In the genomic region with DNA sequence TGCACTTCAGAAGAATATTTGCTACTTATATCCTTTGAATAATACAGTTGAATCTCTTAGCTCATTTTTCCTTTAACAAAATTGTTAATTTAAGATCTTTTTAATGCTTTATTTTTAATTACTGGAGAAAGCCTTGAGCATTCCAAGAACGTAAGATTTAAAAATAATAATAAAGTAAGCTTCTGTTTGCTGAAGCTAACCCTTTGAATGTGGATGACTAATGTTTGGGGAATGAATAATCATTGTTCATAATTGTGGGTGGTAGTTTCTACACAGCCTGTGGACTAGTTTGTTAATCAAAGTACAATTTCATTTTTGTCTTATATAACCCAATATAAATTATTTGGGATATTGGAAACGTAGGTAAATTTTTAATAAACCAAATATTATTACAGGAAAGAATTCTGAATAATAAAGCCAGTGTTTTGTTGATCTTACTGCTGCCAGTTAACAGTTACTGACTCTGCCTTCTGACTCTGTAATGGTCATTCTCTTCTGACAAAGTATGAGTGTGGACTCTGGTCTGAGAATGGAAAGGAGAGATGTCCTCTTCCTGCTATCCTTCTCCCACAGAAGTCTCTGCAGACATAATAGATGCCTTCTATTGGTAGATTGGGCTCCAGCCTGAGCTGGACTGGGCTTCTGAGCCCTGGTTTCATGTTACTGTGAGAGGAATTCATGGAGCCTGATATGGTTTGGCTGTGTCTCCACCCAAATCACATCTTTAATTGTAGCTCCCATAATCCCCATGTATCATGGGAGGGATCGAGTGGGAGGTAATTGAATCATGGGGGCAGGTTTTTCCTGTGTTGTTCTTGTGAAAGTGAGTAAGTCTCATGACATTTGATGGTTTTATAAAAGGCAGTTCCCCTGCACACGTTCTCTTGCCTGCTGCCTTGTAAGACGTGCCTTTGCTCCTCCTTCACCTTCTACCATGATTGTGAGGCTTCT, we compare ENCODE assay signal across 12 cellular contexts.
DNase-seq lines count a peak whose midpoint lies in the region; ATAC-seq and TF ChIP-seq lines count a peak whose summit lies in the region.
"Had no signal": no experiment of that assay in that cellular context is flagged by ENCODE, and none has a peak within 500 bp of the region (broad histone marks: within the 10 kb centered on the region; RNA-seq: fewer than 3 reads in every experiment).

No MANE protein-coding gene starts in this region.

- H3K4me1 ChIP-seq in PC-9 (replicated peaks; ENCODE audit: insufficient read depth): peaks cover 5% of the 10 kb centered on the region; the same call in 1 of the 2 replicates
- H3K4me1 ChIP-seq in skeletal muscle satellite cell (ENCODE audit: control insufficient read depth, insufficient read depth, low read length): peaks cover 19% of the 10 kb centered on the region

- H3K4me3 Mint-ChIP-seq in activated naive CD4-positive, alpha-beta T cell treated with anti-CD3 and anti-CD28 coated beads, Interleukin-2, amount 50 U/mL, for 24 hours: peak overlapping the region; percentile 32
- H3K4me3 Mint-ChIP-seq in stimulated activated naive B cell treated with anti-CD40 and anti-IgM and Interleukin-4, amounts not matched to agents 10 μg/mL and 1 μg/mL and 100 μg/mL, for 72 hours: no peak overlapping the region
- H3K4me3 Mint-ChIP-seq in natural killer cell: no peak overlapping the region
- H3K4me3 Mint-ChIP-seq: activated CD4-positive, alpha-beta T cell treated with anti-CD3 and anti-CD28 coated beads, Interleukin-2, amount 10 ng/mL, durations not matched to agents 7 days and 5 days; stimulated activated naive CD8-positive, alpha-beta T cell treated with anti-CD3 and anti-CD28 coated beads, Interleukin-15, amount 100 ng/mL, for 72 hours had no signal

- H3K27ac Mint-ChIP-seq in activated naive CD4-positive, alpha-beta T cell treated with anti-CD3 and anti-CD28 coated beads, Interleukin-2, amount 50 U/mL, for 24 hours: peak overlapping the region; percentile 33
- H3K27ac Mint-ChIP-seq in stimulated activated naive B cell treated with anti-CD40 and anti-IgM and Interleukin-4, amounts not matched to agents 10 μg/mL and 1 μg/mL and 100 μg/mL, for 72 hours: no peak overlapping the region
- H3K27ac Mint-ChIP-seq in natural killer cell: no peak overlapping the region
- H3K27ac Mint-ChIP-seq: activated CD4-positive, alpha-beta T cell treated with anti-CD3 and anti-CD28 coated beads, Interleukin-2, amount 10 ng/mL, durations not matched to agents 7 days and 5 days had no signal

- intact Hi-C loops in PC-9 (cut with micrococcal nuclease; ENCODE audit: unreplicated experiment) (no loop called here), natural killer cell (cut with micrococcal nuclease) (no loop called here)

- no peaks in the 10 kb centered on the region for H3K79me2 ChIP-seq in PC-9 (ENCODE audit: low read depth)

- CTCF ChIA-PET in PC-9 (lab: Charles Lee): interaction anchor here (0.6 kb wide), 1 partner anchor 1945 kb away, joined by 3 read pairs; no protein-coding TSS in a partner anchor

- H3K27me3 Mint-ChIP-seq in activated naive CD4-positive, alpha-beta T cell treated with anti-CD3 and anti-CD28 coated beads, Interleukin-2, amount 50 U/mL, for 24 hours: no peaks in the 10 kb centered on the region
- no peaks in the 10 kb centered on the region for H3K27me3 Mint-ChIP-seq in stimulated activated naive B cell treated with anti-CD40 and anti-IgM and Interleukin-4, amounts not matched to agents 10 μg/mL and 1 μg/mL and 100 μg/mL, for 72 hours
- peaks cover 0 to 5% of the 10 kb centered on the region in 2 donors for H3K27me3 Mint-ChIP-seq in natural killer cell (ENCODE audit: low read depth in 2 of 2)
- H3K27me3 Mint-ChIP-seq: activated CD4-positive, alpha-beta T cell treated with anti-CD3 and anti-CD28 coated beads, Interleukin-2, amount 10 ng/mL, durations not matched to agents 7 days and 5 days; stimulated activated naive CD8-positive, alpha-beta T cell treated with anti-CD3 and anti-CD28 coated beads, Interleukin-15, amount 100 ng/mL, for 72 hours had no signal

- TF ChIP-seq CTCF in PC-9 (conservative IDR thresholded peaks at IDR 0.05) (no peak), natural killer cell (IDR thresholded peaks at IDR 0.05) (no peak)

- no peaks in the 10 kb centered on the region for H3K27me3 ChIP-seq in PC-9 (ENCODE audit: insufficient read depth, low read depth)
- H3K27me3 ChIP-seq in skeletal muscle satellite cell (ENCODE audit: control insufficient read depth, insufficient read depth, low read length): no peaks in the 10 kb centered on the region

- H3K9me3 ChIP-seq in PC-9 (ENCODE audit: insufficient read depth, low read depth) (no peaks in the 10 kb centered on the region), skeletal muscle satellite cell (replicated peaks; ENCODE audit: low read length) (peaks cover 10% of the 10 kb centered on the region)

- POLR2A ChIA-PET in PC-9 (lab: Charles Lee; ENCODE audit: unreplicated experiment): no interaction called here

- no peak for DNase-seq in activated naive CD4-positive, alpha-beta T cell (lab: John Stamatoyannopoulos, UW)
- DNase-seq in PC-9: no peak
- peak; percentile 50 for DNase-seq in epithelial cell of prostate (ENCODE audit: low read depth, low spot score)
- DNase-seq in stimulated activated naive B cell treated with anti-CD40 and anti-IgM and Interleukin-4, amounts not matched to agents 10 μg/mL and 1 μg/mL and 100 μg/mL, for 72 hours: no peak
- DNase-seq in natural killer cell: no peak
- DNase-seq: activated CD4-positive, alpha-beta T cell treated with anti-CD3 and anti-CD28 coated beads, Interleukin-2, amount 10 ng/mL, durations not matched to agents 7 days and 5 days; NCI-H524; SIG-M5; stimulated activated naive CD8-positive, alpha-beta T cell treated with anti-CD3 and anti-CD28 coated beads, Interleukin-15, amount 100 ng/mL, for 72 hours had no signal

- no peaks in the 10 kb centered on the region for H3K9me2 ChIP-seq in PC-9 (ENCODE audit: insufficient read depth)

- no peaks in the 10 kb centered on the region for H4K20me1 ChIP-seq in PC-9 (ENCODE audit: insufficient read depth)

- BruUV-seq in PC-9 (replicated peaks; lab: Mats Ljungman, UMichigan): no TSS peak

- ATAC-seq in stimulated activated naive B cell treated with anti-CD40 and anti-IgM and Interleukin-4, amounts not matched to agents 10 μg/mL and 1 μg/mL and 100 μg/mL, for 72 hours (replicated peaks): no peak
- ATAC-seq in GM18861 (IDR thresholded peaks at IDR 0.05; ENCODE audit: unreplicated experiment) (no peak), natural killer cell (no peak)
- ATAC-seq: stimulated activated naive CD8-positive, alpha-beta T cell treated with anti-CD3 and anti-CD28 coated beads, Interleukin-15, amount 100 ng/mL, for 72 hours had no signal

- H3K36me3 ChIP-seq in PC-9 (ENCODE audit: low read depth) (no peaks in the 10 kb centered on the region), skeletal muscle satellite cell (ENCODE audit: insufficient read depth, low read length) (no peaks in the 10 kb centered on the region)

- no peak overlapping the region for H3K27ac ChIP-seq in PC-9
- H3K27ac ChIP-seq in epithelial cell of prostate: peak overlapping the region; percentile 82

- peak overlapping the region; percentile 50 for H3K9ac ChIP-seq in skeletal muscle satellite cell (ENCODE audit: low read depth, low read length)

- H3K36me3 Mint-ChIP-seq in activated naive CD4-positive, alpha-beta T cell treated with anti-CD3 and anti-CD28 coated beads, Interleukin-2, amount 50 U/mL, for 24 hours: peaks cover 4% of the 10 kb centered on the region
- peaks cover 2 to 11% of the 10 kb centered on the region in 2 donors for H3K36me3 Mint-ChIP-seq in stimulated activated naive B cell treated with anti-CD40 and anti-IgM and Interleukin-4, amounts not matched to agents 10 μg/mL and 1 μg/mL and 100 μg/mL, for 72 hours
- H3K36me3 Mint-ChIP-seq in natural killer cell: no peaks in the 10 kb centered on the region

- no peak overlapping the region for H2AFZ ChIP-seq in PC-9

- H3K4me3 ChIP-seq in PC-9 (no peak overlapping the region), skeletal muscle satellite cell (ENCODE audit: low read length) (peak overlapping the region; percentile 36)

- H3K9me3 Mint-ChIP-seq in activated naive CD4-positive, alpha-beta T cell treated with anti-CD3 and anti-CD28 coated beads, Interleukin-2, amount 50 U/mL, for 24 hours: no peaks in the 10 kb centered on the region
- peaks cover 9 to 14% of the 10 kb centered on the region in 2 donors for H3K9me3 Mint-ChIP-seq in stimulated activated naive B cell treated with anti-CD40 and anti-IgM and Interleukin-4, amounts not matched to agents 10 μg/mL and 1 μg/mL and 100 μg/mL, for 72 hours
- no peaks in the 10 kb centered on the region for H3K9me3 Mint-ChIP-seq in natural killer cell

- no peaks in the 10 kb centered on the region for H3F3A ChIP-seq in PC-9 (ENCODE audit: insufficient read depth, low read depth)

- peaks cover 19% of the 10 kb centered on the region for H3K4me1 Mint-ChIP-seq in activated naive CD4-positive, alpha-beta T cell treated with anti-CD3 and anti-CD28 coated beads, Interleukin-2, amount 50 U/mL, for 24 hours
- H3K4me1 Mint-ChIP-seq in stimulated activated naive B cell treated with anti-CD40 and anti-IgM and Interleukin-4, amounts not matched to agents 10 μg/mL and 1 μg/mL and 100 μg/mL, for 72 hours: peaks cover 6 to 18% of the 10 kb centered on the region in 2 donors
- no peaks in the 10 kb centered on the region for H3K4me1 Mint-ChIP-seq in natural killer cell

- H3K4me2 ChIP-seq in PC-9 (0 out of 2 replicates have a peak overlapping the region, but pooled peaks have one; percentile 12), skeletal muscle satellite cell (ENCODE audit: low read length) (peak overlapping the region; percentile 68)
